In the genomic region with DNA sequence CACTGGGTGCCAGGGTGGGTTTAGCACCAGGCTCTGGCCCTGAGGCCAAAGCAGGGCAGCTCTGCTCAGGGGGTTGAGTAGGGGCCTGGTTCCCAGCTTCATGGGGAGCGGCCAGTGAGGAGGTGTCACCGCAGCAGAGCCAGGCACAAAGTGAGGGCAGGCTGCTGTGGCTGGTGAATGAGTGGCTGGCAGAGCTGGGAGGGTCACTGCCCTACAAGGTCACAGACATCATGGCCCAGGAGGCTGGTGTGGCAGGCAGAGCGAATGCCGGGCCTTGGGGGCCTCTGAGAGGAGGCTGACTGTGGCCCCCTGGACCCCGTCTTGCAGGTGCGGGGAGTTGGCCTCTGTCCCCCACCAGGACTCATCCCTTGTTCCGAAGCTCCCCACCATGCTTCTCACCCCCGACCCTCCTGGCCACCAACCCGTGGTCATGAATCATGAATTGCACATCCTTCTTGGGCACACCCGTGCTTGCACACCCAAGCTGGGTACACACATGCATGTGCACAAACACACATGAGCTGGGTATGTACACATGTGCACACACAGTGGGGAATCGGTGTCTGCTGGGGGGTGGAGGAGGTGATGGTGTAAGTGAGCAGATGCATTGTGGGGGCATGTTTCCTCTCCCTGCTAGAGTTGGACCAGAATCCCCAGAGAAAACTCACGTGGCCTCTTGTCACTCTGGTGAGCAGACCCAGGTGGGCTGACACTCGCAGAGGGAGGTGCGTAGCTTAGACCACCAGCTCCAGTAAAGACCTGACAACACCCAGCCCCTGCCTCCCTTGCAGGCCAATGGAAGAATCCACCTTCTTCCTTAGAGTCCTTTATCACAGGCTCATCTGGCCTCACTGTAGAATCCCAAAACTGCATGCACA, we compare ENCODE assay signal across 20 cellular contexts. TPM values are rescaled to one million over a fixed set of nuclear protein-coding genes. Genes with fewer than 3 reads are reported as not detected.
DNase-seq lines count a peak whose midpoint lies in the region; ATAC-seq and TF ChIP-seq lines count a peak whose summit lies in the region.
"Had no signal": no experiment of that assay in that cellular context is flagged by ENCODE, and none has a peak within 500 bp of the region (broad histone marks: within the 10 kb centered on the region; RNA-seq: fewer than 3 reads in every experiment).

No MANE protein-coding gene starts in this region.

- H3K4ac ChIP-seq in mesenchymal stem cell (ENCODE audit: low read depth in 1 of 2, low read length in 2 of 2): no peak overlapping the region

- no peak for TF ChIP-seq CTCF in MCF 10A (IDR thresholded peaks at IDR 0.05; ENCODE audit: unreplicated experiment)
- TF ChIP-seq CTCF in mammary epithelial cell (conservative IDR thresholded peaks at IDR 0.05 in 1 of 2, IDR thresholded peaks at IDR 0.05 in 1 of 2; ENCODE audit: extremely low read depth in 1 of 2, insufficient read depth in 1 of 2, low read depth in 1 of 2, low read length in 2 of 2): no peak
- no peak for TF ChIP-seq CTCF in SU-DHL-6 (IDR thresholded peaks at IDR 0.05; ENCODE audit: insufficient read depth, low read length, poor library complexity, severe bottlenecking)

- H3K27ac Mint-ChIP-seq in MCF 10A (ENCODE audit: low read depth, unreplicated experiment): peak overlapping the region; percentile 39
- H3K27ac Mint-ChIP-seq: activated CD4-positive, alpha-beta T cell treated with anti-CD3 and anti-CD28 coated beads for 36 hours had no signal

- H3K4me3 Mint-ChIP-seq in MCF 10A (ENCODE audit: unreplicated experiment): no peak overlapping the region
- H3K4me3 Mint-ChIP-seq: activated CD4-positive, alpha-beta T cell treated with anti-CD3 and anti-CD28 coated beads for 36 hours had no signal

- no peaks in the 10 kb centered on the region for H3K9me3 Mint-ChIP-seq in MCF 10A (ENCODE audit: unreplicated experiment)

- H3K9ac ChIP-seq in mammary epithelial cell (ENCODE audit: insufficient read depth, low read length) (no peak overlapping the region), SU-DHL-6 (ENCODE audit: low read length) (no peak overlapping the region), mesenchymal stem cell (ENCODE audit: low read length) (no peak overlapping the region)

- H4K20me1 ChIP-seq in mammary epithelial cell (ENCODE audit: insufficient read depth, low read length) (no peaks in the 10 kb centered on the region), SU-DHL-6 (ENCODE audit: low read depth, low read length) (no peaks in the 10 kb centered on the region)

- peaks cover 7% of the 10 kb centered on the region for H3K79me2 ChIP-seq in mammary epithelial cell (ENCODE audit: insufficient read depth, low read length)
- H3K79me2 ChIP-seq in SU-DHL-6 (ENCODE audit: insufficient read depth, low read length): no peaks in the 10 kb centered on the region

- H2BK120ac ChIP-seq in mesenchymal stem cell (ENCODE audit: low read depth, low read length): no peak overlapping the region

- H3K79me1 ChIP-seq in mesenchymal stem cell (replicated peaks; ENCODE audit: low read length, poor library complexity, severe bottlenecking): peaks cover 20% of the 10 kb centered on the region

- H2BK12ac ChIP-seq in mesenchymal stem cell (ENCODE audit: low read length in 2 of 2): no peak overlapping the region

- H3K9me3 ChIP-seq in mammary epithelial cell (replicated peaks; ENCODE audit: insufficient read depth, low read length) (no peaks in the 10 kb centered on the region), SU-DHL-6 (ENCODE audit: insufficient read depth, low read length) (no peaks in the 10 kb centered on the region), mesenchymal stem cell (ENCODE audit: control insufficient read depth, low read length) (no peaks in the 10 kb centered on the region)
- H3K9me3 ChIP-seq: heart left ventricle, pancreas, SJCRH30, thyroid gland had no signal

- peaks cover 18% of the 10 kb centered on the region for H3K4me1 Mint-ChIP-seq in MCF 10A (ENCODE audit: insufficient read depth, unreplicated experiment)

- CTCF ChIA-PET in MCF 10A (lab: Yijun Ruan, JAX) (interaction anchor here (1.0 to 3.2 kb wide), 3 partner anchors 10 to 109 kb away, joined by 4 to 19 read pairs (median 8); no protein-coding TSS in a partner anchor), mammary epithelial cell (lab: Charles Lee; ENCODE audit: low non-redundant PET) (no interaction called here)

- H3K27ac ChIP-seq in mammary epithelial cell (ENCODE audit: insufficient read depth, low read depth, low read length): no peak overlapping the region
- H3K27ac ChIP-seq in SU-DHL-6 (ENCODE audit: low read depth, low read length): peak overlapping the region; percentile 22; the same call in 1 of the 2 replicates
- no peak overlapping the region for H3K27ac ChIP-seq in mesenchymal stem cell (ENCODE audit: low read length, poor library complexity, severe bottlenecking)
- H3K27ac ChIP-seq: pancreas, SJCRH30 had no signal

- H3K36me3 Mint-ChIP-seq in MCF 10A (ENCODE audit: insufficient read depth, unreplicated experiment): no peaks in the 10 kb centered on the region
- H3K36me3 Mint-ChIP-seq: CD14-positive monocyte had no signal

- no peak overlapping the region for H2BK15ac ChIP-seq in mesenchymal stem cell (ENCODE audit: low read depth, poor library complexity, severe bottlenecking)

- H3K27me3 Mint-ChIP-seq in MCF 10A (ENCODE audit: insufficient read depth, unreplicated experiment): no peaks in the 10 kb centered on the region
- H3K27me3 Mint-ChIP-seq: activated CD4-positive, alpha-beta T cell treated with anti-CD3 and anti-CD28 coated beads for 36 hours had no signal

- no peak overlapping the region for H3K23ac ChIP-seq in mesenchymal stem cell (ENCODE audit: low read length in 2 of 2)

- H3K4me1 ChIP-seq in mammary epithelial cell (ENCODE audit: insufficient read depth, low read length) (peaks cover 14% of the 10 kb centered on the region), mesenchymal stem cell (ENCODE audit: control insufficient read depth, insufficient read depth, low read depth, low read length) (peaks cover 33% of the 10 kb centered on the region)

- intact Hi-C loops in MCF 10A (cut with micrococcal nuclease): no loop called here
- intact Hi-C loops in mammary epithelial cell (cut with micrococcal nuclease): no loop called here

- WGBS in mammary epithelial cell (ENCODE audit: low coverage, missing lambda C conversion rate): 81% methylated on average over 9 of the region's 14 CpGs
- whole genome bisulfite sequencing in mesenchymal stem cell: 90% methylated on average over 14 of the region's 14 CpGs

- no peak overlapping the region for H4K8ac ChIP-seq in mesenchymal stem cell (ENCODE audit: low read length)

- H3K4me3 ChIP-seq in mammary epithelial cell (replicated peaks in 1 of 3; ENCODE audit: insufficient read depth in 1 of 3, low read depth in 2 of 3, low read length in 3 of 3): no peak overlapping the region
- H3K4me3 ChIP-seq in SU-DHL-6 (ENCODE audit: insufficient read depth, low read length, poor library complexity, severe bottlenecking): no peak overlapping the region
- H3K4me3 ChIP-seq in mesenchymal stem cell (ENCODE audit: insufficient read depth in 1 of 2, low read depth in 1 of 2, low read length in 2 of 2): no peak overlapping the region
- H3K4me3 ChIP-seq: pancreas, SJCRH30, thyroid gland had no signal

- H2AK5ac ChIP-seq in mesenchymal stem cell (ENCODE audit: low read length, severe bottlenecking): no peak overlapping the region

- POLR2A ChIA-PET in MCF 10A (lab: Yijun Ruan, JAX): interaction anchor here (1.4 to 1.9 kb wide), 5 partner anchors 10 to 116 kb away, joined by 4 to 10 read pairs (median 5); no protein-coding TSS in a partner anchor

- DNase-seq in MCF 10A (ENCODE audit: unreplicated experiment) (no peak), mammary epithelial cell (no peak), mesenchymal stem cell (no peak)
- no peak for DNase-seq in activated CD4-positive, alpha-beta T cell treated with anti-CD3 and anti-CD28 coated beads for 4 hours
- DNase-seq: 8988T; activated CD4-positive, alpha-beta T cell treated with anti-CD3 and anti-CD28 coated beads for 36 hours; activated CD8-positive, alpha-beta memory T cell treated with anti-CD3 and anti-CD28 coated beads, Interleukin-2, amount 50 U/mL, for 4 hours; erythroblast; NCI-H187; SJCRH30; stimulated activated CD4-positive, alpha-beta T cell treated with anti-CD3 and anti-CD28 coated beads, Interleukin-4, amount 100 ng/mL, for 4 hours; T-helper 9 cell; thyroid gland had no signal

- dilution Hi-C loops in mammary epithelial cell (cut with HindIII; ENCODE audit: low sequenced_read_pairs): no loop called here

- H2AFZ ChIP-seq in mammary epithelial cell (ENCODE audit: low read depth, low read length) (no peak overlapping the region), SU-DHL-6 (ENCODE audit: low read depth, low read length, severe bottlenecking) (no peak overlapping the region), mesenchymal stem cell (ENCODE audit: low read depth, low read length) (no peak overlapping the region)

- no peaks in the 10 kb centered on the region for H3K9me2 ChIP-seq in SU-DHL-6 (replicated peaks; ENCODE audit: insufficient read depth, low read length)

- no peak overlapping the region for H2BK5ac ChIP-seq in mesenchymal stem cell (ENCODE audit: low read depth, low read length, poor library complexity, severe bottlenecking)

- H3K27me3 ChIP-seq in mammary epithelial cell (ENCODE audit: insufficient read depth, low read length) (no peaks in the 10 kb centered on the region), SU-DHL-6 (ENCODE audit: low read length) (no peaks in the 10 kb centered on the region), mesenchymal stem cell (ENCODE audit: control insufficient read depth in 1 of 2, insufficient read depth in 1 of 2, low read length in 2 of 2) (peaks cover 0 to 11% of the 10 kb centered on the region in 2 experiments)
- H3K27me3 ChIP-seq: pancreas, SJCRH30, thyroid gland had no signal

- BruUV-seq in MCF 10A (replicated peaks; lab: Mats Ljungman, UMichigan) (no TSS peak), mammary epithelial cell (replicated peaks; lab: Mats Ljungman, UMichigan) (no TSS peak)

- H3K36me3 ChIP-seq in mammary epithelial cell (ENCODE audit: insufficient read depth, low read length): no peaks in the 10 kb centered on the region
- no peaks in the 10 kb centered on the region for H3K36me3 ChIP-seq in SU-DHL-6 (ENCODE audit: low read length)
- peaks cover 0 to 11% of the 10 kb centered on the region in 2 experiments for H3K36me3 ChIP-seq in mesenchymal stem cell (ENCODE audit: control insufficient read depth in 1 of 2, insufficient read depth in 2 of 2, low read depth in 1 of 2, low read length in 2 of 2)
- H3K36me3 ChIP-seq: heart left ventricle, pancreas, SJCRH30, thyroid gland had no signal

- peak overlapping the region in 1 of 2 experiments; percentile 13 for H3K14ac ChIP-seq in mesenchymal stem cell (ENCODE audit: low read length in 2 of 2)

- no peak overlapping the region for H3K4me2 ChIP-seq in mammary epithelial cell (ENCODE audit: insufficient read depth, low read depth, low read length)
- H3K4me2 ChIP-seq in SU-DHL-6 (ENCODE audit: low read depth, low read length, poor library complexity, severe bottlenecking): peak overlapping the region; percentile 6
- no peak overlapping the region for H3K4me2 ChIP-seq in mesenchymal stem cell (ENCODE audit: low read length, poor library complexity, severe bottlenecking)

- H3K18ac ChIP-seq in mesenchymal stem cell (ENCODE audit: low read depth in 1 of 2, low read length in 2 of 2): no peak overlapping the region

- in situ Hi-C loops in mammary epithelial cell (cut with MboI; ENCODE audit: low sequenced_read_pairs in 2 of 2): no loop called here

- 0 out of 2 replicates have a peak, but pooled peaks cover 6% of the 10 kb centered on the region for H3F3A ChIP-seq in SU-DHL-6 (ENCODE audit: insufficient read depth)

- H4K91ac ChIP-seq in mesenchymal stem cell (ENCODE audit: low read length): peak overlapping the region; percentile 12

- ATAC-seq in esophagus mucosa: no peak
- no peak for ATAC-seq in GM21381 (IDR thresholded peaks at IDR 0.05; ENCODE audit: unreplicated experiment)
- no peak for ATAC-seq in GM18502 (IDR thresholded peaks at IDR 0.05; ENCODE audit: poor library complexity, unreplicated experiment)
- ATAC-seq: activated CD4-positive, alpha-beta T cell treated with anti-CD3 and anti-CD28 coated beads for 36 hours; heart left ventricle; pancreas had no signal

RNA-seq across cellular contexts. Expression of a gene that starts 4.8 kb away (rescaled TPM):
- total RNA-seq in MCF 10A (2022) (426 and 430 TPM in 2 replicates), mammary epithelial cell (100 to 1,000 TPM; 105 to 480 TPM), esophagus mucosa (148 TPM)
- 441 TPM for polyA plus RNA-seq in mammary epithelial cell
- polyA minus RNA-seq in mammary epithelial cell: 553 TPM
- 252 TPM for polyA plus RNA-seq in mesenchymal stem cell (2013, experiment 1 of 2)
- 253 TPM for polyA plus RNA-seq in mesenchymal stem cell (2013, experiment 2 of 2)

RNA-seq across cellular contexts. Expression of a gene that starts 19.4 kb away (rescaled TPM):
- total RNA-seq in MCF 10A (2022) (1.7 and 2.8 TPM in 2 replicates), mammary epithelial cell (1 to 10 TPM in 1 of 2 donors, under 1 TPM in 1; 0.67 to 1.1 TPM), esophagus mucosa (0.20 TPM)
- 0.20 TPM for polyA plus RNA-seq in mammary epithelial cell
- not detected for polyA minus RNA-seq in mammary epithelial cell
- polyA plus RNA-seq in mesenchymal stem cell (2013, experiment 1 of 2): 0.25 TPM
- polyA plus RNA-seq in mesenchymal stem cell (2013, experiment 2 of 2): 0.25 TPM
- polyA plus RNA-seq: CD14-positive monocyte, heart left ventricle had no signal

RNA-seq across cellular contexts. Expression of a gene that starts 23.4 kb away (rescaled TPM):
- total RNA-seq in MCF 10A (2022) (0.91 and 1.2 TPM in 2 replicates), mammary epithelial cell (1 to 10 TPM in 1 of 2 donors, under 1 TPM in 1; 0.67 to 1.6 TPM), esophagus mucosa (0.32 TPM)
- polyA plus RNA-seq in mammary epithelial cell: 1.3 TPM
- polyA minus RNA-seq in mammary epithelial cell: not detected
- polyA plus RNA-seq in mesenchymal stem cell (2013, experiment 1 of 2): 0.95 TPM
- 1.1 TPM for polyA plus RNA-seq in mesenchymal stem cell (2013, experiment 2 of 2)
- total RNA-seq: thyroid gland had no signal
- polyA plus RNA-seq: CD14-positive monocyte had no signal
